In the genomic region with DNA sequence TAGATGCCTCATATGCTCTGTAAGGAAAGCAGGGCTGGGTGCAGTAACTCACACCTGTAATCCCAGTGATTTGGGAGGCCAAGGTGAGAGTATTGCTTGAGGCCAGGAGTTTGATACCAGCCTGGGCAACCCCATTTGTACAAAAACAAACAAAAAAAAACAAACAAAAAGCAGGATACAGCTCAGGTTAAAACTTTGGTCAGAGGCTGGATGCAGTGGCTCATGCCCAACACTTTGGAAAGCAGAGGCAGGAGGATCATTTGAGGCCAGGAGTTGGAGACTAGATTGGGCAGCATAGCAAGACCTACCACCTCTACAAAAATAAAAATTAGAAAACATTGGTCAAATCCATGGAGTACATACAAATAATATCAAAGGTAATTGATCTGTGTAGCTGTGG, we compare ENCODE assay signal across 21 cellular contexts.
"Had no signal": no experiment of that assay in that cellular context is flagged by ENCODE, and none has a peak within 500 bp of the region (broad histone marks: within the 10 kb centered on the region; RNA-seq: fewer than 3 reads in every experiment).

No MANE protein-coding gene starts in this region.

- H3K9me3 ChIP-seq: colonic mucosa, left ventricle myocardium inferior, ovary, suprapubic skin, thyroid gland, upper lobe of left lung, uterus had no signal

- H3K4me3 ChIP-seq: colonic mucosa, left ventricle myocardium inferior, lung, neural progenitor cell, ovary, smooth muscle cell, suprapubic skin, thyroid gland, upper lobe of left lung, uterus had no signal

- H3K27me3 ChIP-seq: colonic mucosa, foreskin keratinocyte, neural progenitor cell, ovary, suprapubic skin, thyroid gland, upper lobe of left lung, uterus had no signal

- DNase-seq: colonic mucosa; dermis blood vessel endothelial cell; endodermal cell; erythroblast; foreskin keratinocyte; immature natural killer cell; left ventricle myocardium inferior; mesenchymal stem cell; naive thymus-derived CD8-positive, alpha-beta T cell; nucleus accumbens; ovary; right cardiac atrium; stimulated activated CD4-positive, alpha-beta T cell treated with anti-CD3 and anti-CD28 coated beads, Interleukin-2, amount 100 ng/mL, for 48 hours; stimulated activated naive CD8-positive, alpha-beta T cell treated with anti-CD3 and anti-CD28 coated beads, Interleukin-15, Interleukin-2, amounts not matched to agents 100 U/mL and 50 U/mL, for 24 hours; thyroid gland; upper lobe of left lung; uterus had no signal

- ATAC-seq: foreskin keratinocyte; naive thymus-derived CD8-positive, alpha-beta T cell; right cardiac atrium; stimulated activated naive CD8-positive, alpha-beta T cell treated with anti-CD3 and anti-CD28 coated beads, Interleukin-15, Interleukin-2, amounts not matched to agents 100 U/mL and 50 U/mL, for 24 hours had no signal

- H3K27ac ChIP-seq: colonic mucosa, foreskin keratinocyte, left ventricle myocardium inferior, neural progenitor cell, ovary, suprapubic skin, thyroid gland, upper lobe of left lung, uterus had no signal

- H3K4me1 ChIP-seq: colonic mucosa, uterus had no signal

- H2AFZ ChIP-seq: neural progenitor cell had no signal

- H3K36me3 Mint-ChIP-seq: immature natural killer cell had no signal

- H3K4me3 Mint-ChIP-seq: endodermal cell, neural progenitor cell had no signal

- H3K9me3 Mint-ChIP-seq: endodermal cell; immature natural killer cell; naive thymus-derived CD8-positive, alpha-beta T cell; neural progenitor cell had no signal

- H3K36me3 ChIP-seq: colonic mucosa, left ventricle myocardium inferior, neural progenitor cell, ovary, suprapubic skin, uterus had no signal

- H3K9ac ChIP-seq: neural progenitor cell had no signal

- H3K27me3 Mint-ChIP-seq: naive thymus-derived CD8-positive, alpha-beta T cell had no signal

- H3K4me2 ChIP-seq: neural progenitor cell, smooth muscle cell had no signal
